ENCODE assay signal across 8 cellular contexts in the genomic region with DNA sequence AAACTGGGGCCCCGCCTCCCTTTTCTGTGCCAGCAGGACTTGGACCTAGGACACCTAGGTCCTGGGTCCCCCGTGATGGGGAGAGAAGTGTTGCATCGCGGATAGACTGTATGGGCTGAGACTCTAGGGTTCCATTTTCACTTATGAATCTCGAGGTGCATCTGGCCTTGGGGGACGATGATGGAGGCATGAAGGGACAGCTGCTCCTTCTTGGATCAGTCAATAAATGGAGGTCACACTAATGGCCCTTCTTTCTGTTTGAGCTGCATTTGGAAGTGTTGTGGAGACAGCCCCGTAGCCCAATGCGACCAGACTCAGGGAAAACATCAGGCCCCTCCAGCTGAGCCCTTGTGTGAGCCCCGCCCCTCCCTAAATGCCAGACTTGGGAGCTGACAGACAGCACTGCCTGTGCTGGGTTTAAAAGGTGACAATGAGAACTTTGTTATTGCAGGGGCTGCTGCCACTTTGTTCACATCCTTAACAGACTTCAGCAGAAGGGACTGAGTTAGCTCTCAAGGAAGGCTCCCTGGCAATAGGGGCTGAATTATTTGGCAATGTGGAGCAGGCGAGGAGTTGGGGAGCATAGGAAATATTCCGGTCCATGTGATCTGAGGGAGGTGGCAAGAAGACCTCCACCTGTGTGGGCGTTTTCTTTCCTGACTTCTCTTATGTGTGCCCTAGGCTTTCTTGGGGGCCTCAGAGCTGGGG. TPM values are rescaled to one million over a fixed set of nuclear protein-coding genes. Genes with fewer than 3 reads are reported as not detected.
DNase-seq lines count a peak whose midpoint lies in the region; ATAC-seq and TF ChIP-seq lines count a peak whose summit lies in the region.

No MANE protein-coding gene starts in this region.

- H3K36me3 Mint-ChIP-seq in activated CD8-positive, alpha-beta memory T cell treated with anti-CD3 and anti-CD28 coated beads, Interleukin-2, amount 10 ng/mL, durations not matched to agents 7 days and 5 days = peaks cover 18% of the 10 kb centered on the region

- no peak for DNase-seq in activated CD8-positive, alpha-beta memory T cell treated with anti-CD3 and anti-CD28 coated beads, Interleukin-2, amount 10 ng/mL, durations not matched to agents 7 days and 5 days
- DNase-seq in activated CD8-positive, alpha-beta memory T cell treated with anti-CD3 and anti-CD28 coated beads, Interleukin-2, amount 50 U/mL, for 4 hours = no peak
- DNase-seq in adrenal gland = no peak
- DNase-seq in left lung = no peak
- DNase-seq in thyroid gland = peak in 1 of 2 donors; percentile 58
- DNase-seq in GM03348 (ENCODE audit: low spot score) = no peak
- DNase-seq in cerebellum (ENCODE audit: low spot score) = no peak

- CTCF ChIA-PET in activated CD8-positive, alpha-beta memory T cell treated with anti-CD3 and anti-CD28 coated beads, Interleukin-2, amount 10 ng/mL, durations not matched to agents 7 days and 5 days (lab: Charles Lee) = interaction anchor here (1.0 to 2.5 kb wide), 6 partner anchors 11 to 22 kb away, joined by 3 to 9 read pairs (median 5); a partner anchor contains a TSS

- TF ChIP-seq CTCF in adrenal gland (IDR thresholded peaks at IDR 0.05) (no peak), left lung (IDR thresholded peaks at IDR 0.05) (no peak), thyroid gland (IDR thresholded peaks at IDR 0.05) (no peak)

- H3K9me3 Mint-ChIP-seq in activated CD8-positive, alpha-beta memory T cell treated with anti-CD3 and anti-CD28 coated beads, Interleukin-2, amount 10 ng/mL, durations not matched to agents 7 days and 5 days (ENCODE audit: low read depth) = no peaks in the 10 kb centered on the region

- H3K4me1 ChIP-seq in adrenal gland (replicated peaks in 1 of 2) = peaks cover 17 to 24% of the 10 kb centered on the region in 2 donors
- H3K4me1 ChIP-seq in left lung = peaks cover under 1 to 33% of the 10 kb centered on the region in 2 donors
- peaks cover 18 to 19% of the 10 kb centered on the region in 2 donors for H3K4me1 ChIP-seq in thyroid gland

- ATAC-seq in activated CD8-positive, alpha-beta memory T cell treated with anti-CD3 and anti-CD28 coated beads, Interleukin-2, amount 10 ng/mL, durations not matched to agents 7 days and 5 days = peak; percentile 36
- peak; percentile 6 for ATAC-seq in left lung
- no peak for ATAC-seq in GM19463 (IDR thresholded peaks at IDR 0.05; ENCODE audit: unreplicated experiment)

- 26 to 72% (median 38%) methylated on average over 6 to 12 of the region's 12 CpGs for WGBS in adrenal gland, 4 donors
- 40 to 50% methylated on average over 6 to 10 of the region's 12 CpGs for WGBS in thyroid gland, 2 donors

- H3K4me3 ChIP-seq in adrenal gland = peak overlapping the region in 2 of 4 donors; percentile 64 to 89
- H3K4me3 ChIP-seq in left lung = peak overlapping the region; percentile 42 to 47
- peak overlapping the region; percentile 21 to 88 (median 85) for H3K4me3 ChIP-seq in thyroid gland (replicated peaks in 1 of 3)

- H3K27me3 Mint-ChIP-seq in activated CD8-positive, alpha-beta memory T cell treated with anti-CD3 and anti-CD28 coated beads, Interleukin-2, amount 10 ng/mL, durations not matched to agents 7 days and 5 days = peaks cover 3% of the 10 kb centered on the region

- peak overlapping the region; percentile 74 for H3K4me3 Mint-ChIP-seq in activated CD8-positive, alpha-beta memory T cell treated with anti-CD3 and anti-CD28 coated beads, Interleukin-2, amount 10 ng/mL, durations not matched to agents 7 days and 5 days

- H3K27me3 ChIP-seq in adrenal gland (no peaks in the 10 kb centered on the region), left lung (peaks cover 0 to 61% of the 10 kb centered on the region in 2 donors), thyroid gland (no peaks in the 10 kb centered on the region)

- no peak for TF ChIP-seq POLR2A in adrenal gland (IDR thresholded peaks at IDR 0.05)
- no peak for TF ChIP-seq POLR2A in thyroid gland (IDR thresholded peaks at IDR 0.05)

- H3K27ac ChIP-seq in adrenal gland = peak overlapping the region in 4 of 5 donors; percentile 66 to 96 (median 82)
- peak overlapping the region; percentile 71 to 74 for H3K27ac ChIP-seq in left lung
- peak overlapping the region; percentile 82 to 93 (median 89) for H3K27ac ChIP-seq in thyroid gland

- H3K27ac Mint-ChIP-seq in activated CD8-positive, alpha-beta memory T cell treated with anti-CD3 and anti-CD28 coated beads, Interleukin-2, amount 10 ng/mL, durations not matched to agents 7 days and 5 days = peak overlapping the region; percentile 78

- H3K9me3 ChIP-seq in adrenal gland (replicated peaks in 1 of 3) (no peaks in the 10 kb centered on the region), left lung (no peaks in the 10 kb centered on the region), thyroid gland (no peaks in the 10 kb centered on the region)

- H3K36me3 ChIP-seq in adrenal gland (replicated peaks in 1 of 2) = peaks cover 0 to 28% of the 10 kb centered on the region in 2 donors
- peaks cover 0 to 19% of the 10 kb centered on the region in 2 donors for H3K36me3 ChIP-seq in left lung
- H3K36me3 ChIP-seq in thyroid gland = peaks cover 8 to 17% of the 10 kb centered on the region in 2 donors

- peaks cover 19% of the 10 kb centered on the region for H3K4me1 Mint-ChIP-seq in activated CD8-positive, alpha-beta memory T cell treated with anti-CD3 and anti-CD28 coated beads, Interleukin-2, amount 10 ng/mL, durations not matched to agents 7 days and 5 days

- intact Hi-C loops in adrenal gland (cut with DNase I) (no loop called here), left lung (cut with DNase I) (no loop called here), thyroid gland (cut with DNase I) (no loop called here)

RNA-seq across cellular contexts. Expression of a gene that starts 0.8 kb away (rescaled TPM):
- total RNA-seq in activated CD8-positive, alpha-beta memory T cell treated with anti-CD3 and anti-CD28 coated beads, Interleukin-2, amount 10 ng/mL, durations not matched to agents 7 days and 5 days = 10 to 100 TPM; 20.8 to 21.2 TPM
- total RNA-seq in adrenal gland (10 to 100 TPM; 21.4 to 59.7 (median 47.6) TPM), left lung (10 to 100 TPM; 20.1 to 30.4 TPM), thyroid gland (10 to 100 TPM; 29.2 to 42.0 (median 33.9) TPM), cerebellum (49.6 TPM)
- 100 to 1,000 TPM in 1 of 3 donors, 10 to 100 TPM in 2; 20.4 to 136 (median 98.9) TPM for polyA plus RNA-seq in adrenal gland

RNA-seq across cellular contexts. Expression of a gene that starts 5.8 kb away (rescaled TPM):
- under 1 TPM; 0.70 to 0.84 TPM for total RNA-seq in activated CD8-positive, alpha-beta memory T cell treated with anti-CD3 and anti-CD28 coated beads, Interleukin-2, amount 10 ng/mL, durations not matched to agents 7 days and 5 days
- total RNA-seq in adrenal gland = 10 to 100 TPM in 4 of 8 donors, 1 to 10 TPM in 4; 4.9 to 15.9 (median 9.9) TPM
- polyA plus RNA-seq in adrenal gland = 10 to 100 TPM in 2 of 3 donors, 1 to 10 TPM in 1; 5.3 to 86.4 (median 34.4) TPM
- total RNA-seq in left lung = 10 to 100 TPM; 16.5 to 20.0 TPM
- total RNA-seq in thyroid gland = 10 to 100 TPM in 1 of 4 donors, 1 to 10 TPM in 3; 3.3 to 25.8 (median 3.9) TPM
- total RNA-seq in cerebellum = 25.7 TPM

RNA-seq across cellular contexts. Expression of a gene that starts 14.5 kb away (rescaled TPM):
- 10 to 100 TPM; 21.4 to 22.2 TPM for total RNA-seq in activated CD8-positive, alpha-beta memory T cell treated with anti-CD3 and anti-CD28 coated beads, Interleukin-2, amount 10 ng/mL, durations not matched to agents 7 days and 5 days
- total RNA-seq in adrenal gland = 10 to 100 TPM; 21.9 to 75.9 (median 30.9) TPM
- polyA plus RNA-seq in adrenal gland = 10 to 100 TPM in 1 of 3 donors, 1 to 10 TPM in 2; 8.1 to 31.5 (median 8.6) TPM
- 10 to 100 TPM; 43.4 to 44.1 TPM for total RNA-seq in left lung
- 10 to 100 TPM; 29.6 to 82.6 (median 59.2) TPM for total RNA-seq in thyroid gland
- 13.6 TPM for total RNA-seq in cerebellum

RNA-seq across cellular contexts. Expression of a gene that starts 27.5 kb away (rescaled TPM):
- total RNA-seq in activated CD8-positive, alpha-beta memory T cell treated with anti-CD3 and anti-CD28 coated beads, Interleukin-2, amount 10 ng/mL, durations not matched to agents 7 days and 5 days = 1 to 10 TPM; 2.4 to 8.2 TPM
- total RNA-seq in adrenal gland (1 to 10 TPM in 4 of 8 donors, under 1 TPM in 4; 0.17 to 7.4 (median 0.94) TPM), left lung (1 to 10 TPM; 2.0 to 3.8 TPM), thyroid gland (1 to 10 TPM in 3 of 4 donors, under 1 TPM in 1; 0.88 to 7.9 (median 2.2) TPM), cerebellum (36.3 TPM)
- polyA plus RNA-seq in adrenal gland = 1 to 10 TPM; 1.0 to 1.3 (median 1.3) TPM

RNA-seq across cellular contexts. Expression of a gene that starts 55.6 kb away (rescaled TPM):
- 1 to 10 TPM; 1.9 to 2.1 TPM for total RNA-seq in activated CD8-positive, alpha-beta memory T cell treated with anti-CD3 and anti-CD28 coated beads, Interleukin-2, amount 10 ng/mL, durations not matched to agents 7 days and 5 days
- 1 to 10 TPM in 3 of 8 donors, under 1 TPM in 4, not detected in 1; 0.32 to 7.6 (median 0.61) TPM for total RNA-seq in adrenal gland
- polyA plus RNA-seq in adrenal gland = 1 to 10 TPM; 1.9 to 7.4 (median 5.6) TPM
- total RNA-seq in left lung = under 1 TPM; 0.38 to 0.50 TPM
- under 1 TPM; 0.34 to 0.67 (median 0.51) TPM for total RNA-seq in thyroid gland
- total RNA-seq in cerebellum = 51.7 TPM
